In genomic region chr15:39279331-39279730, GRCh38 we compare ENCODE assay signal across 23 cellular contexts.
DNase-seq lines count a peak whose midpoint lies in the region; ATAC-seq and TF ChIP-seq lines count a peak whose summit lies in the region.
"Had no signal": no experiment of that assay in that cellular context is flagged by ENCODE, and none has a peak within 500 bp of the region (broad histone marks: within the 10 kb centered on the region; RNA-seq: fewer than 3 reads in every experiment).

No MANE protein-coding gene starts in this region.

- peaks cover 17% of the 10 kb centered on the region for H3K4me1 ChIP-seq in fibroblast of lung (ENCODE audit: control insufficient read depth, extremely low read depth, insufficient read depth, low read length)
- H3K4me1 ChIP-seq in osteoblast (ENCODE audit: insufficient read depth, low read length) = peaks cover 38% of the 10 kb centered on the region
- H3K4me1 ChIP-seq: BLaER1 treated with 17β-estradiol and CSF1 and Interleukin-3, amounts not matched to agents 10 nM and 100 nM had no signal

- no peak for TF ChIP-seq CTCF in AG10803 (conservative IDR thresholded peaks at IDR 0.05; ENCODE audit: low read length)
- no peak for TF ChIP-seq CTCF in HFFc6 (IDR thresholded peaks at IDR 0.05)
- no peak for TF ChIP-seq CTCF in fibroblast of lung (conservative IDR thresholded peaks at IDR 0.05 in 1 of 2, IDR thresholded peaks at IDR 0.05 in 1 of 2; ENCODE audit: low read depth in 1 of 2, low read length in 2 of 2)
- no peak for TF ChIP-seq CTCF in osteoblast (IDR thresholded peaks at IDR 0.05; ENCODE audit: extremely low read depth, low read depth, low read length)
- no peak for TF ChIP-seq CTCF in endothelial cell (IDR thresholded peaks at IDR 0.05; ENCODE audit: unreplicated experiment)

- peaks cover 3% of the 10 kb centered on the region; the same call in 1 of the 2 replicates for H3K9me3 Mint-ChIP-seq in HFFc6
- H3K9me3 Mint-ChIP-seq in endothelial cell (ENCODE audit: unreplicated experiment) = no peaks in the 10 kb centered on the region

- H3K9ac ChIP-seq in fibroblast of lung (ENCODE audit: insufficient read depth, low read length) = no peak overlapping the region
- H3K9ac ChIP-seq: BLaER1 treated with 17β-estradiol and CSF1 and Interleukin-3, amounts not matched to agents 10 nM and 100 nM had no signal

- no peaks in the 10 kb centered on the region for H3K9me3 ChIP-seq in fibroblast of lung (ENCODE audit: control insufficient read depth, insufficient read depth, low read depth, low read length)
- H3K9me3 ChIP-seq in osteoblast (ENCODE audit: low read depth, low read length) = no peaks in the 10 kb centered on the region
- H3K9me3 ChIP-seq: SJSA1 had no signal

- H3K27me3 ChIP-seq in fibroblast of lung (ENCODE audit: control insufficient read depth, insufficient read depth, low read length) = no peaks in the 10 kb centered on the region
- no peaks in the 10 kb centered on the region for H3K27me3 ChIP-seq in osteoblast (ENCODE audit: insufficient read depth, low read length)
- H3K27me3 ChIP-seq: BLaER1 treated with 17β-estradiol and CSF1 and Interleukin-3, amounts not matched to agents 10 nM and 100 nM; SJSA1 had no signal

- no peak overlapping the region for H3K27ac ChIP-seq in fibroblast of lung (ENCODE audit: insufficient read depth, low read length)
- H3K27ac ChIP-seq in osteoblast (ENCODE audit: low read depth, low read length) = peak overlapping the region; percentile 57
- H3K27ac ChIP-seq: BLaER1 treated with 17β-estradiol and CSF1 and Interleukin-3, amounts not matched to agents 10 nM and 100 nM; SJSA1 had no signal

- no peak overlapping the region for H2AFZ ChIP-seq in fibroblast of lung (ENCODE audit: low read length)
- no peak overlapping the region for H2AFZ ChIP-seq in osteoblast (ENCODE audit: low read length)
- H2AFZ ChIP-seq: GM23338 had no signal

- no peaks in the 10 kb centered on the region for H3K27me3 Mint-ChIP-seq in HFFc6 (ENCODE audit: insufficient read depth)
- no peaks in the 10 kb centered on the region for H3K27me3 Mint-ChIP-seq in endothelial cell (ENCODE audit: unreplicated experiment)
- H3K27me3 Mint-ChIP-seq: IgD-negative memory B cell had no signal

- H3K36me3 ChIP-seq in fibroblast of lung (ENCODE audit: control insufficient read depth, insufficient read depth, low read length) (no peaks in the 10 kb centered on the region), osteoblast (ENCODE audit: insufficient read depth, low read length) (no peaks in the 10 kb centered on the region)
- H3K36me3 ChIP-seq: BLaER1 treated with 17β-estradiol and CSF1 and Interleukin-3, amounts not matched to agents 10 nM and 100 nM; SJSA1 had no signal

- H3K4me3 ChIP-seq in AG10803 (ENCODE audit: low read length) (no peak overlapping the region), fibroblast of lung (replicated peaks in 1 of 4; ENCODE audit: control extremely low read depth in 1 of 4, insufficient read depth in 1 of 4, low read depth in 3 of 4, low read length in 4 of 4) (no peak overlapping the region), osteoblast (ENCODE audit: insufficient read depth, low read length) (no peak overlapping the region)
- H3K4me3 ChIP-seq: BLaER1 treated with 17β-estradiol and CSF1 and Interleukin-3, amounts not matched to agents 10 nM and 100 nM; GM23338; SJSA1 had no signal

- H3K27ac Mint-ChIP-seq in HFFc6 = peak overlapping the region; percentile 73
- H3K27ac Mint-ChIP-seq in endothelial cell (ENCODE audit: unreplicated experiment) = no peak overlapping the region
- H3K27ac Mint-ChIP-seq: CD8-positive, alpha-beta T cell; GM23338; IgD-negative memory B cell had no signal

- peak overlapping the region; percentile 3 for H3K4me2 ChIP-seq in fibroblast of lung (ENCODE audit: extremely low read depth, insufficient read depth, low read length)
- peak overlapping the region; percentile 6 for H3K4me2 ChIP-seq in osteoblast (ENCODE audit: insufficient read depth, low read length)
- H3K4me2 ChIP-seq: BLaER1 treated with 17β-estradiol and CSF1 and Interleukin-3, amounts not matched to agents 10 nM and 100 nM; GM23338 had no signal

- peak; percentile 95 for DNase-seq in AG10803 (ENCODE audit: low read depth)
- DNase-seq in HFFc6 = peak; percentile 45
- peak; percentile 57 to 81 for DNase-seq in fibroblast of lung (ENCODE audit: low read depth in 2 of 2)
- no peak for DNase-seq in osteoblast (ENCODE audit: insufficient read length, low spot score, missing footprints)
- DNase-seq in NCI-H2107 (lab: John Stamatoyannopoulos, UW) = no peak
- DNase-seq in endothelial cell (ENCODE audit: low spot score) = no peak
- DNase-seq in LoVo (ENCODE audit: low spot score) = no peak
- DNase-seq: Calu3; CD8-positive, alpha-beta T cell; HCEC 1CT; Karpas-422; MM.1S; NCI-H1092 treated with DMSO at 0.1 percent for 48 hours; NCI-H146; NCI-H2029 treated with DMSO at 0.1 percent for 48 hours; NCI-H2171 treated with DMSO at 0.1 percent for 48 hours; NCI-H446 treated with DMSO at 0.1 percent for 48 hours had no signal

- no peaks in the 10 kb centered on the region for H4K20me1 ChIP-seq in fibroblast of lung (ENCODE audit: control insufficient read depth, extremely low read depth, insufficient read depth, low read length)
- no peaks in the 10 kb centered on the region for H4K20me1 ChIP-seq in osteoblast (ENCODE audit: insufficient read depth, low read length)
- H4K20me1 ChIP-seq: BLaER1 treated with 17β-estradiol and CSF1 and Interleukin-3, amounts not matched to agents 10 nM and 100 nM had no signal

- no peak for ATAC-seq in GM21786 (IDR thresholded peaks at IDR 0.05; ENCODE audit: unreplicated experiment)
- ATAC-seq: CD8-positive, alpha-beta T cell; GM23338; Panc1 had no signal

- H3K4me3 Mint-ChIP-seq in HFFc6 = 0 out of 2 replicates have a peak overlapping the region, but pooled peaks have one; percentile 22
- H3K4me3 Mint-ChIP-seq in endothelial cell (ENCODE audit: unreplicated experiment) = no peak overlapping the region
- H3K4me3 Mint-ChIP-seq: CD8-positive, alpha-beta T cell; GM23338; IgD-negative memory B cell had no signal

- peaks cover 86% of the 10 kb centered on the region for H3K4me1 Mint-ChIP-seq in HFFc6 (ENCODE audit: low read depth)
- no peaks in the 10 kb centered on the region for H3K4me1 Mint-ChIP-seq in endothelial cell (ENCODE audit: unreplicated experiment)
- H3K4me1 Mint-ChIP-seq: GM23338, IgD-negative memory B cell had no signal

- H3K36me3 Mint-ChIP-seq in HFFc6 (ENCODE audit: low read depth) = peaks cover 16% of the 10 kb centered on the region
- no peaks in the 10 kb centered on the region for H3K36me3 Mint-ChIP-seq in endothelial cell (ENCODE audit: low read depth, unreplicated experiment)
- H3K36me3 Mint-ChIP-seq: CD8-positive, alpha-beta T cell; IgD-negative memory B cell had no signal

- H3K79me2 ChIP-seq in fibroblast of lung (ENCODE audit: control insufficient read depth, insufficient read depth, low read length) (no peaks in the 10 kb centered on the region), osteoblast (ENCODE audit: insufficient read depth, low read length) (no peaks in the 10 kb centered on the region)

Comparison
In these comparisons a context has a peak if more than half of its experiments do, and no peak if none do; other contexts are left out.
1. DNase-seq: peak in AG10803 (single experiment), HFFc6 (single experiment) and fibroblast of lung (2 of 2); none in osteoblast (single experiment), NCI-H2107 (single experiment), endothelial cell (single experiment) and LoVo (single experiment).